ENCODE assay signal across 21 cellular contexts in genomic region chr20:32623667-32624157, GRCh38. TPM values are rescaled to one million over a fixed set of nuclear protein-coding genes. Genes with fewer than 3 reads are reported as not detected.
A peak's percentile ranks its signal among the peaks of the same experiment; 100 is the strongest.
DNase-seq lines count a peak whose midpoint lies in the region; ATAC-seq and TF ChIP-seq lines count a peak whose summit lies in the region.
"Had no signal": no experiment of that assay in that cellular context is flagged by ENCODE, and none has a peak within 500 bp of the region (broad histone marks: within the 10 kb centered on the region; RNA-seq: fewer than 3 reads in every experiment).

No MANE protein-coding gene starts in this region.

- H3K27ac Mint-ChIP-seq in GM23338 (no peak overlapping the region), nephron progenitor cell (no peak overlapping the region)
- H3K27ac Mint-ChIP-seq: activated T-helper 17 cell treated with anti-CD3 and anti-CD28 coated beads, Interleukin-2, amount 50 U/mL, for 72 hours had no signal

- peak overlapping the region; percentile 81; the same call in 1 of the 2 replicates for H2AFZ ChIP-seq in GM23338

- H3K27ac ChIP-seq in GM23338 (ENCODE audit: low read depth) (no peak overlapping the region), WERI-Rb-1 (no peak overlapping the region)
- H3K27ac ChIP-seq: KMS-11 had no signal

- no peaks in the 10 kb centered on the region; the same call in 2 of the 3 replicates for H3K36me3 Mint-ChIP-seq in GM23338 (ENCODE audit: low read depth)
- no peaks in the 10 kb centered on the region for H3K36me3 Mint-ChIP-seq in nephron progenitor cell (ENCODE audit: low read depth)

- H3F3A ChIP-seq in GM23338 (replicated peaks; ENCODE audit: low read depth), result peaks cover 46% of the 10 kb centered on the region

- no peaks in the 10 kb centered on the region for H3K9me2 ChIP-seq in GM23338 (ENCODE audit: insufficient read depth)

- no peaks in the 10 kb centered on the region for H3K36me3 ChIP-seq in GM23338 (ENCODE audit: insufficient read depth)
- no peaks in the 10 kb centered on the region for H3K36me3 ChIP-seq in WERI-Rb-1
- H3K36me3 ChIP-seq: BE2C had no signal

- H3K27me3 ChIP-seq in GM23338 (ENCODE audit: insufficient read depth), result no peaks in the 10 kb centered on the region
- no peaks in the 10 kb centered on the region for H3K27me3 ChIP-seq in WERI-Rb-1 (ENCODE audit: insufficient read depth, low read depth, severe bottlenecking)
- H3K27me3 ChIP-seq: BE2C had no signal

- no peak overlapping the region for H3K4me2 ChIP-seq in GM23338
- H3K4me2 ChIP-seq: KMS-11 had no signal

- H3K4me3 ChIP-seq in GM23338 (no peak overlapping the region), WERI-Rb-1 (ENCODE audit: low read depth, low read length) (no peak overlapping the region)

- H3K4me3 Mint-ChIP-seq in GM23338, result no peak overlapping the region
- no peak overlapping the region for H3K4me3 Mint-ChIP-seq in nephron progenitor cell
- H3K4me3 Mint-ChIP-seq: activated T-helper 17 cell treated with anti-CD3 and anti-CD28 coated beads, Interleukin-2, amount 50 U/mL, for 72 hours had no signal

- TF ChIP-seq CTCF in GM23338 (conservative IDR thresholded peaks at IDR 0.05; ENCODE audit: low read depth in 2 of 2) (peak; percentile 46 to 60; a peak in 3 of 4 replicates), WERI-Rb-1 (IDR thresholded peaks at IDR 0.05; ENCODE audit: low read depth, low read length) (0 out of 2 replicates have a peak, but pooled peaks have one; percentile 21), nephron progenitor cell (IDR thresholded peaks at IDR 0.05) (no peak)

- H3K9me3 ChIP-seq in WERI-Rb-1 (ENCODE audit: severe bottlenecking), result no peaks in the 10 kb centered on the region
- H3K9me3 ChIP-seq: BE2C had no signal

- ATAC-seq in GM23338 (peak; percentile 36), left lobe of liver (no peak), HG02763 (IDR thresholded peaks at IDR 0.05; ENCODE audit: unreplicated experiment) (no peak)
- ATAC-seq: activated T-helper 17 cell treated with anti-CD3 and anti-CD28 coated beads, Interleukin-2, amount 50 U/mL, for 72 hours; left cardiac atrium had no signal

- 0 out of 2 replicates have a peak, but pooled peaks cover 2% of the 10 kb centered on the region for H4K20me1 ChIP-seq in GM23338 (replicated peaks; ENCODE audit: insufficient read depth)

- DNase-seq in GM23338 (ENCODE audit: low spot score), result peak; percentile 82
- peak; percentile 24 for DNase-seq in NCI-H1105 (lab: John Stamatoyannopoulos, UW)
- DNase-seq in WERI-Rb-1, result no peak
- DNase-seq in nephron progenitor cell, result peak; percentile 48
- no peak for DNase-seq in NCI-H1930 (lab: John Stamatoyannopoulos, UW)
- DNase-seq in left lobe of liver (ENCODE audit: low spot score), result no peak
- DNase-seq: BE2C; central memory CD4-positive, alpha-beta T cell; effector CD4-positive, alpha-beta T cell; left cardiac atrium; NCI-H1694 treated with DMSO at 0.1 percent for 48 hours; NCI-H82; stimulated activated CD4-positive, alpha-beta T cell treated with anti-CD3 and anti-CD28 coated beads, Interleukin-4, amount 100 ng/mL, for 24 hours; T-helper 1 cell had no signal

- H3K4me1 Mint-ChIP-seq in GM23338 (peaks cover 21% of the 10 kb centered on the region), nephron progenitor cell (peaks cover 56% of the 10 kb centered on the region)
- H3K4me1 Mint-ChIP-seq: activated T-helper 17 cell treated with anti-CD3 and anti-CD28 coated beads, Interleukin-2, amount 50 U/mL, for 72 hours had no signal

- no peaks in the 10 kb centered on the region for H3K9me3 Mint-ChIP-seq in GM23338
- no peaks in the 10 kb centered on the region for H3K9me3 Mint-ChIP-seq in nephron progenitor cell
- H3K9me3 Mint-ChIP-seq: activated T-helper 17 cell treated with anti-CD3 and anti-CD28 coated beads, Interleukin-2, amount 50 U/mL, for 72 hours had no signal

- no peaks in the 10 kb centered on the region for H3K79me2 ChIP-seq in GM23338 (replicated peaks; ENCODE audit: insufficient read depth)

- H3K4me1 ChIP-seq in GM23338 (ENCODE audit: insufficient read depth), result peaks cover 11% of the 10 kb centered on the region

- H3K27me3 Mint-ChIP-seq in GM23338 (ENCODE audit: insufficient read depth, low read depth, poor library complexity) (peaks cover 15% of the 10 kb centered on the region), nephron progenitor cell (ENCODE audit: low read depth, poor library complexity) (peaks cover 27% of the 10 kb centered on the region)
- H3K27me3 Mint-ChIP-seq: activated T-helper 17 cell treated with anti-CD3 and anti-CD28 coated beads, Interleukin-2, amount 50 U/mL, for 72 hours had no signal

TF ChIP-seq in GM23338, 12 proteins besides CTCF, POLR2A, EP300 and RAD21:
- TF ChIP-seq ZNF114 (CRISPR knock-in tag; IDR thresholded peaks at IDR 0.05), result no peak
- TF ChIP-seq STAT1 (IDR thresholded peaks at IDR 0.05; ENCODE audit: unreplicated experiment), result no peak
- TF ChIP-seq NANOG (IDR thresholded peaks at IDR 0.05; ENCODE audit: borderline replicate concordance), result no peak
- no peak for TF ChIP-seq REST (IDR thresholded peaks at IDR 0.05; ENCODE audit: unreplicated experiment)

RNA-seq across cellular contexts. Expression of gene NOL4L, which starts 38.6 kb away (rescaled TPM):
- 32.8 and 38.8 TPM in 2 replicates for total RNA-seq in GM23338 (2014; rRNA removed; shearing (Covaris generic))
- polyA plus RNA-seq in GM23338 (2016; fragmentation: Nextera tagmentation; extraction: Ambion mirVana), result 36.7 and 39.2 TPM in 2 replicates
- total RNA-seq in left lobe of liver, result 5.8 TPM

RNA-seq across cellular contexts. Expression of gene C20orf203, which starts 50.0 kb away (rescaled TPM):
- 0.08 TPM in 1 of 2 replicates, not detected in the other for total RNA-seq in GM23338 (2014; rRNA removed; shearing (Covaris generic))
- 0.03 and 0.11 TPM in 2 replicates for polyA plus RNA-seq in GM23338 (2016; fragmentation: Nextera tagmentation; extraction: Ambion mirVana)
- total RNA-seq in left lobe of liver, result not detected
- total RNA-seq: activated CD8-positive, alpha-beta memory T cell treated with anti-CD3 and anti-CD28 coated beads for 36 hours; Daoy; left cardiac atrium; mucosa of gallbladder; osteocyte had no signal

Comparison
In these comparisons a context has a peak if more than half of its experiments do, and no peak if none do; other contexts are left out.
1. DNase-seq: peak in GM23338 (single experiment), NCI-H1105 (single experiment) and nephron progenitor cell (single experiment); none in WERI-Rb-1 (single experiment), NCI-H1930 (0 of 2) and left lobe of liver (single experiment).